ENCODE assay signal across 8 cellular contexts in the genomic region with DNA sequence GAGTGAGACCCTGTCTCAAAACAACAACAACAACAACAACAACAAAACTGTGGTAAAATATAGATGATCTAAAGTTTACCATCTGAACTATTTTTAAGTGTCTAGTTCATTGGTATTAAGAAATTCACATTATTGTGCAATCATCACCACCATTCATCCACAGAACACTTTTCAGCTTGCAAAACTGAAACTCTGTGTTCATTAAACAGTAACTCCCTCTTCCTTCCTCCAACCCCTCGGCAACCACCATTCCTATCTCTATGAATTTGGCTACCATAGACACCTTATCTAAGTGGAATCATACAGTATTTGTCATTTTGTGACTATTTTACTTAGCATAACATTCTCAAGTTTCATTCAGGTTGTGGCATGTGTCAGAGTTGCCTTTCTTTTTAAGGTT. TPM values are rescaled to one million over a fixed set of nuclear protein-coding genes. Genes with fewer than 3 reads are reported as not detected.
DNase-seq lines count a peak whose midpoint lies in the region; ATAC-seq, FAIRE-seq and TF ChIP-seq lines count a peak whose summit lies in the region.

No MANE protein-coding gene starts in this region.

- no peak overlapping the region for H2AK5ac ChIP-seq in H1 (ENCODE audit: low read depth, low read length)

- no peak for FAIRE-seq in H1 (lab: Jason Lieb, UNC)

- H3K23ac ChIP-seq in H1 (ENCODE audit: insufficient read length) = no peak overlapping the region

- POLR2A ChIA-PET in H1 (lab: Charles Lee; ENCODE audit: partially characterized antibody) = no interaction called here
- POLR2A ChIA-PET in HEK293T (lab: Yijun Ruan, JAX) = no interaction called here

- no peak overlapping the region for H3K56ac ChIP-seq in H1 (replicated peaks; ENCODE audit: insufficient read length, low read depth, low read length)

- DNase-seq in LHCN-M2 (ENCODE audit: low read depth) (peak; percentile 50), H1 (ENCODE audit: low read depth in 1 of 2, low spot score in 2 of 2) (no peak), HEK293T (ENCODE audit: extremely low spot score) (no peak), NCI-H2227 treated with DMSO at 0.1 percent for 48 hours (lab: John Stamatoyannopoulos, UW) (no peak)
- DNase-seq in effector CD8-positive, alpha-beta T cell (lab: John Stamatoyannopoulos, UW) = no peak

- peaks cover 9 to 41% (median 21%) of the 10 kb centered on the region in 10 experiments; a peak in 18 of 20 replicates for H3K4me1 ChIP-seq in BLaER1 treated with 17β-estradiol and CSF1 and Interleukin-3, amounts not matched to agents 10 nM and 100 nM
- H3K4me1 ChIP-seq in H1 (replicated peaks in 1 of 4; ENCODE audit: control insufficient read depth in 3 of 4, insufficient read depth in 4 of 4, low read length in 3 of 4) = no peaks in the 10 kb centered on the region

- no peak for TF ChIP-seq EP300 in H1 (IDR thresholded peaks at IDR 0.05; ENCODE audit: borderline replicate concordance in 1 of 2, low read depth in 2 of 2, low read length in 2 of 2)

- 90% methylated on average over 1 of the region's 1 CpG; no CpG with 5 or more reads in 1 of the 2 experiments for WGBS in H1 (ENCODE audit: extremely low coverage in 1 of 2, insufficient coverage in 1 of 2, insufficient read length in 1 of 2, insufficient replicate concordance in 2 of 2, low coverage in 1 of 2, low lambda C conversion rate in 2 of 2, missing lambda C conversion rate in 1 of 2), 2 experiments

- H3K4me2 ChIP-seq in BLaER1 treated with 17β-estradiol and CSF1 and Interleukin-3, amounts not matched to agents 10 nM and 100 nM = peak overlapping the region; percentile 32 to 89 (median 64); a peak in 21 of 22 replicates
- H3K4me2 ChIP-seq in H1 (ENCODE audit: insufficient read depth in 1 of 2, low read depth in 2 of 2, low read length in 2 of 2) = no peak overlapping the region

- peaks cover 0 to 2% (median 0%) of the 10 kb centered on the region in 11 experiments; a peak in 2 of 22 replicates for H4K20me1 ChIP-seq in BLaER1 treated with 17β-estradiol and CSF1 and Interleukin-3, amounts not matched to agents 10 nM and 100 nM
- no peaks in the 10 kb centered on the region for H4K20me1 ChIP-seq in H1 (replicated peaks in 1 of 2; ENCODE audit: control insufficient read depth in 1 of 2, insufficient read depth in 2 of 2, low read length in 2 of 2)

- TF ChIP-seq POLR2A in H1 (IDR thresholded peaks at IDR 0.05; ENCODE audit: control extremely low read depth in 1 of 2, low read depth in 2 of 2, low read length in 2 of 2) = no peak

- no peak overlapping the region for H2BK12ac ChIP-seq in H1 (ENCODE audit: low read depth, low read length)

- H2BK15ac ChIP-seq in H1 (ENCODE audit: low read length) = no peak overlapping the region

- H3K27ac ChIP-seq in BLaER1 treated with 17β-estradiol and CSF1 and Interleukin-3, amounts not matched to agents 10 nM and 100 nM = peak overlapping the region in 10 of 11 experiments; percentile 63 to 80 (median 72); a peak in 20 of 22 replicates
- no peak overlapping the region for H3K27ac ChIP-seq in H1 (ENCODE audit: low read depth, low read length)
- peak overlapping the region in 14 of 21 experiments; percentile 4 to 74 (median 38) for H3K27ac ChIP-seq in skin epidermis

- no peak overlapping the region for H3K14ac ChIP-seq in H1 (ENCODE audit: insufficient read length)

- peaks cover 2% of the 10 kb centered on the region; the same call in 1 of the 2 replicates for H3K23me2 ChIP-seq in H1 (ENCODE audit: low read depth, low read length)

- no peak overlapping the region for H2BK20ac ChIP-seq in H1 (ENCODE audit: low read length)

- peak overlapping the region in 1 of 10 experiments; percentile 20; a peak in 2 of 20 replicates for H3K4me3 ChIP-seq in BLaER1 treated with 17β-estradiol and CSF1 and Interleukin-3, amounts not matched to agents 10 nM and 100 nM
- H3K4me3 ChIP-seq in H1 (ENCODE audit: extremely low read depth in 1 of 4, insufficient read depth in 2 of 4, low read depth in 3 of 4, low read length in 4 of 4) (no peak overlapping the region), skin epidermis (no peak overlapping the region)

- H4K5ac ChIP-seq in H1 (ENCODE audit: insufficient read length, low read depth, low read length) = no peak overlapping the region

- peak; percentile 70 for ATAC-seq in GM21390 (IDR thresholded peaks at IDR 0.05; ENCODE audit: unreplicated experiment)

- H3K79me2 ChIP-seq in H1 (ENCODE audit: control insufficient read depth in 1 of 2, insufficient read depth in 2 of 2, low read length in 2 of 2) = no peaks in the 10 kb centered on the region

- TF ChIP-seq RAD21 in H1 (IDR thresholded peaks at IDR 0.05 in 1 of 2, conservative IDR thresholded peaks at IDR 0.05 in 1 of 2; ENCODE audit: low read depth in 2 of 2, low read length in 2 of 2) = no peak

- H2BK5ac ChIP-seq in H1 (ENCODE audit: low read depth, low read length) = no peak overlapping the region

- no peak overlapping the region for H4K91ac ChIP-seq in H1 (replicated peaks; ENCODE audit: insufficient read length, low read length)

- TF ChIP-seq CTCF in H1 (IDR thresholded peaks at IDR 0.05; ENCODE audit: control extremely low read depth in 1 of 3, insufficient read depth in 1 of 3, low read depth in 1 of 3, low read length in 3 of 3) = no peak

- H4K8ac ChIP-seq in H1 (ENCODE audit: extremely low read depth, insufficient read depth, low read length) = no peak overlapping the region

- H3K4ac ChIP-seq in H1 (replicated peaks; ENCODE audit: insufficient read length, low read depth, low read length) = no peak overlapping the region

- no peaks in the 10 kb centered on the region for H3K36me3 ChIP-seq in BLaER1 treated with 17β-estradiol and CSF1 and Interleukin-3, amounts not matched to agents 10 nM and 100 nM
- H3K36me3 ChIP-seq in H1 (ENCODE audit: control insufficient read depth in 2 of 4, insufficient read depth in 4 of 4, low read length in 3 of 4) = no peaks in the 10 kb centered on the region

- H3K18ac ChIP-seq in H1 (ENCODE audit: extremely low read depth, low read length) = no peak overlapping the region

- no peak overlapping the region for H2AFZ ChIP-seq in H1 (ENCODE audit: low read length)

- H3K79me1 ChIP-seq in H1 (ENCODE audit: low read depth, low read length) = no peaks in the 10 kb centered on the region

- CTCF ChIA-PET in H1 (lab: Charles Lee; ENCODE audit: partially characterized antibody) (no interaction called here), HEK293T (lab: Yijun Ruan, JAX) (no interaction called here)

- no peak overlapping the region for H2BK120ac ChIP-seq in H1 (replicated peaks; ENCODE audit: low read depth, low read length)

- peaks cover 0 to 21% (median 6%) of the 10 kb centered on the region in 11 experiments; a peak in 8 of 22 replicates for H3K9me3 ChIP-seq in BLaER1 treated with 17β-estradiol and CSF1 and Interleukin-3, amounts not matched to agents 10 nM and 100 nM (replicated peaks in 1 of 11)
- no peaks in the 10 kb centered on the region for H3K9me3 ChIP-seq in H1 (ENCODE audit: insufficient read depth in 2 of 2, low read depth in 1 of 2, low read length in 1 of 2)

- H3K27me3 ChIP-seq in BLaER1 treated with 17β-estradiol and CSF1 and Interleukin-3, amounts not matched to agents 10 nM and 100 nM = no peaks in the 10 kb centered on the region
- no peaks in the 10 kb centered on the region for H3K27me3 ChIP-seq in H1 (replicated peaks in 1 of 4; ENCODE audit: control insufficient read depth in 3 of 4, extremely low read depth in 1 of 4, insufficient read depth in 3 of 4, low read length in 3 of 4)

- peak overlapping the region in 4 of 11 experiments; percentile 31 to 46 (median 38); a peak in 5 of 22 replicates for H3K9ac ChIP-seq in BLaER1 treated with 17β-estradiol and CSF1 and Interleukin-3, amounts not matched to agents 10 nM and 100 nM
- no peak overlapping the region for H3K9ac ChIP-seq in H1 (replicated peaks in 1 of 4; ENCODE audit: extremely low read depth in 1 of 4, low read depth in 3 of 4, low read length in 3 of 4)

TF ChIP-seq in H1, 55 proteins besides CTCF, POLR2A, EP300 and RAD21:
- TF ChIP-seq PHF8 (conservative IDR thresholded peaks at IDR 0.05; ENCODE audit: low read depth, low read length) (no peak), CEBPB (IDR thresholded peaks at IDR 0.05; ENCODE audit: low read depth, low read length) (peak; percentile 25; the same call in 1 of the 2 replicates)

TF ChIP-seq in HEK293T, 16 proteins besides CTCF, POLR2A, EP300 and RAD21 (continues in another document):
- TF ChIP-seq HDGF (IDR thresholded peaks at IDR 0.05; ENCODE audit: borderline replicate concordance) (no peak), BHLHE40 (IDR thresholded peaks at IDR 0.05; ENCODE audit: borderline replicate concordance) (no peak), FOXA1 (IDR thresholded peaks at IDR 0.05) (no peak), SUZ12 (IDR thresholded peaks at IDR 0.05) (no peak), FOXK2 (IDR thresholded peaks at IDR 0.05) (no peak), ARNT (IDR thresholded peaks at IDR 0.05) (no peak), ELF4 (IDR thresholded peaks at IDR 0.05) (no peak)

RNA-seq across cellular contexts. Expression of a gene that starts 20.7 kb away (rescaled TPM):
- 13.2 and 15.2 TPM in 2 replicates for total RNA-seq in LHCN-M2 (2014; rRNA removed)
- polyA plus RNA-seq in LHCN-M2 (2012) = 3.1 TPM
- 0.91 and 1.4 TPM in 2 replicates for total RNA-seq in H1 (2021; fragmentation: NEBNext Ultra II Directional; extraction: Animal tissue kit (Norgen Biotek cat#: 25700))
- 0.14 and 0.24 TPM in 2 replicates for polyA plus RNA-seq in H1 (2011; rRNA removed)
- 0.36 TPM for polyA plus RNA-seq in H1 (2011; cell fraction: cytosol; rRNA removed)
- 1.6 TPM for polyA plus RNA-seq in H1 (2011; cell fraction: nucleus; rRNA removed)
- polyA plus RNA-seq in H1 (2012, experiment 1 of 2) = 0.39 to 0.76 TPM (median 0.57 TPM) in 4 replicates
- 0.05 TPM for polyA plus RNA-seq in H1 (2012, experiment 2 of 2)
- polyA plus RNA-seq in H1 (2013, experiment 1 of 2) = 0.77 TPM
- 0.74 TPM for polyA plus RNA-seq in H1 (2013, experiment 2 of 2)
- 0.47 and 0.83 TPM in 2 replicates for polyA minus RNA-seq in H1 (2011; rRNA and poly(A)+ RNA removed)
- 1.3 TPM for polyA minus RNA-seq in H1 (2011; cell fraction: cytosol; rRNA and poly(A)+ RNA removed)
- 3.1 TPM for polyA minus RNA-seq in H1 (2011; cell fraction: nucleus; rRNA and poly(A)+ RNA removed)

RNA-seq across cellular contexts. Expression of a gene that starts 48.9 kb away (rescaled TPM):
- not detected in 2 replicates for total RNA-seq in LHCN-M2 (2014; rRNA removed)
- polyA plus RNA-seq in LHCN-M2 (2012) = not detected
- total RNA-seq in H1 (2021; fragmentation: NEBNext Ultra II Directional; extraction: Animal tissue kit (Norgen Biotek cat#: 25700)) = not detected in 2 replicates
- not detected in 2 replicates for polyA plus RNA-seq in H1 (2011; rRNA removed)
- polyA plus RNA-seq in H1 (2011; cell fraction: cytosol; rRNA removed) = not detected
- not detected for polyA plus RNA-seq in H1 (2011; cell fraction: nucleus; rRNA removed)
- 0.13 to 0.99 TPM (median 0.16 TPM) in 4 replicates for polyA plus RNA-seq in H1 (2012, experiment 1 of 2)
- not detected for polyA plus RNA-seq in H1 (2012, experiment 2 of 2)
- not detected for polyA plus RNA-seq in H1 (2013, experiment 1 of 2)
- polyA plus RNA-seq in H1 (2013, experiment 2 of 2) = not detected
- not detected in 2 replicates for polyA minus RNA-seq in H1 (2011; rRNA and poly(A)+ RNA removed)
- polyA minus RNA-seq in H1 (2011; cell fraction: cytosol; rRNA and poly(A)+ RNA removed) = not detected
- polyA minus RNA-seq in H1 (2011; cell fraction: nucleus; rRNA and poly(A)+ RNA removed) = not detected

Comparison
In these comparisons a context has a peak if more than half of its experiments do, and no peak if none do; other contexts are left out.
1. H3K4me2 ChIP-seq: peak in BLaER1 treated with 17β-estradiol and CSF1 and Interleukin-3, amounts not matched to agents 10 nM and 100 nM (11 of 11); none in H1 (0 of 2).